In the genomic region with DNA sequence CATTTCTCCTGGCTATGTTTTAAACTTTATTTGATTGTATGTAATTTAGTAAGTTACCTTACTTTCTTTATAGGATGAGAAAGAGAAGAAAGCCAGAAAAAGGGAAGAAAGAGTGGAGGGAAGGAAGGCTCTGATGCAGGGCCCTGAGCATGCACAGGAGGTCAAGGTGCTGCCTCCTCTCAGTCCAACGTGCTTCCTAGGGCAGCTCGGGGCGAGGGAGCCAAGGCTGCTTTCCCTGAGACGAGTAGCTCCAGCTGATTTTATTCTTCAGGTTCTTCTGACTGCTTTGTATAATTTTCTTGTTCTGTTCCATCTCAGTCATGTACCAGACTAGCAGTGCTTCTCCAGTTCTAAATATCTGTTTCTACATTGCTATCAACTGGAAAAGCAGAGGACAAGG, we compare ENCODE assay signal across 22 cellular contexts. TPM values are rescaled to one million over a fixed set of nuclear protein-coding genes. Genes with fewer than 3 reads are reported as not detected.
DNase-seq lines count a peak whose midpoint lies in the region; ATAC-seq and TF ChIP-seq lines count a peak whose summit lies in the region.
"Had no signal": no experiment of that assay in that cellular context is flagged by ENCODE, and none has a peak within 500 bp of the region (broad histone marks: within the 10 kb centered on the region; RNA-seq: fewer than 3 reads in every experiment).

No MANE protein-coding gene starts in this region.

- intact Hi-C loops in posterior vena cava (cut with DNase I): loop anchor here in 1 of 2 donors (5.0 kb wide), 1 partner anchor 90 kb away; no protein-coding TSS in a partner anchor

- TF ChIP-seq CTCF in WERI-Rb-1 (IDR thresholded peaks at IDR 0.05; ENCODE audit: low read depth, low read length) (no peak), fibroblast of lung (conservative IDR thresholded peaks at IDR 0.05 in 1 of 2, IDR thresholded peaks at IDR 0.05 in 1 of 2; ENCODE audit: low read depth in 1 of 2, low read length in 2 of 2) (no peak), suprapubic skin (IDR thresholded peaks at IDR 0.05) (no peak), hepatocyte (IDR thresholded peaks at IDR 0.05; ENCODE audit: poor library complexity) (no peak)

- WGBS in suprapubic skin: 61% methylated on average over 4 of the region's 4 CpGs
- 75% methylated on average over 4 of the region's 4 CpGs for WGBS in hepatocyte (ENCODE audit: low lambda C conversion rate, missing lambda C conversion rate)

- H3K9me3 ChIP-seq in BLaER1 treated with 17β-estradiol and CSF1 and Interleukin-3, amounts not matched to agents 10 nM and 100 nM (replicated peaks in 1 of 11): no peaks in the 10 kb centered on the region
- H3K9me3 ChIP-seq in WERI-Rb-1 (ENCODE audit: severe bottlenecking) (no peaks in the 10 kb centered on the region), fibroblast of lung (ENCODE audit: control insufficient read depth, insufficient read depth, low read depth, low read length) (no peaks in the 10 kb centered on the region), suprapubic skin (no peaks in the 10 kb centered on the region), hepatocyte (ENCODE audit: low read depth) (no peaks in the 10 kb centered on the region)
- H3K9me3 ChIP-seq: BE2C, gastrocnemius medialis, left lung had no signal

- peak overlapping the region in 3 of 11 experiments; percentile 15 to 56 (median 34); a peak in 3 of 22 replicates for H3K27ac ChIP-seq in BLaER1 treated with 17β-estradiol and CSF1 and Interleukin-3, amounts not matched to agents 10 nM and 100 nM
- H3K27ac ChIP-seq in WERI-Rb-1: peak overlapping the region; percentile 93
- H3K27ac ChIP-seq in fibroblast of lung (ENCODE audit: insufficient read depth, low read length): peak overlapping the region; percentile 10
- no peak overlapping the region for H3K27ac ChIP-seq in suprapubic skin
- no peak overlapping the region for H3K27ac ChIP-seq in hepatocyte
- H3K27ac ChIP-seq: gastrocnemius medialis, GM23248, left lung, SJSA1, VCaP had no signal

- H3K9me2 ChIP-seq in hepatocyte (replicated peaks; ENCODE audit: insufficient read depth): no peaks in the 10 kb centered on the region

- ATAC-seq in HG03139 (IDR thresholded peaks at IDR 0.05; ENCODE audit: unreplicated experiment): no peak
- ATAC-seq: gastrocnemius medialis, left lung had no signal

- peak overlapping the region in 5 of 11 experiments; percentile 12 to 63 (median 35); a peak in 7 of 22 replicates for H3K9ac ChIP-seq in BLaER1 treated with 17β-estradiol and CSF1 and Interleukin-3, amounts not matched to agents 10 nM and 100 nM
- no peak overlapping the region for H3K9ac ChIP-seq in fibroblast of lung (ENCODE audit: insufficient read depth, low read length)
- H3K9ac ChIP-seq: GM23248 had no signal

- no peaks in the 10 kb centered on the region for H3K36me3 ChIP-seq in BLaER1 treated with 17β-estradiol and CSF1 and Interleukin-3, amounts not matched to agents 10 nM and 100 nM
- H3K36me3 ChIP-seq in WERI-Rb-1: peaks cover 32% of the 10 kb centered on the region
- H3K36me3 ChIP-seq in fibroblast of lung (ENCODE audit: control insufficient read depth, insufficient read depth, low read length): no peaks in the 10 kb centered on the region
- H3K36me3 ChIP-seq in suprapubic skin: no peaks in the 10 kb centered on the region
- no peaks in the 10 kb centered on the region for H3K36me3 ChIP-seq in hepatocyte (replicated peaks; ENCODE audit: insufficient read depth, low read depth)
- H3K36me3 ChIP-seq: BE2C, gastrocnemius medialis, left lung, SJSA1 had no signal

- peaks cover 0 to 43% (median 0%) of the 10 kb centered on the region in 11 experiments; a peak in 6 of 22 replicates for H3K27me3 ChIP-seq in BLaER1 treated with 17β-estradiol and CSF1 and Interleukin-3, amounts not matched to agents 10 nM and 100 nM
- H3K27me3 ChIP-seq in WERI-Rb-1 (ENCODE audit: insufficient read depth, low read depth, severe bottlenecking) (no peaks in the 10 kb centered on the region), fibroblast of lung (ENCODE audit: control insufficient read depth, insufficient read depth, low read length) (no peaks in the 10 kb centered on the region), suprapubic skin (no peaks in the 10 kb centered on the region), hepatocyte (peaks cover 10% of the 10 kb centered on the region)

- peaks cover 0 to 72% (median 46%) of the 10 kb centered on the region in 11 experiments; a peak in 15 of 22 replicates for H4K20me1 ChIP-seq in BLaER1 treated with 17β-estradiol and CSF1 and Interleukin-3, amounts not matched to agents 10 nM and 100 nM
- H4K20me1 ChIP-seq in fibroblast of lung (ENCODE audit: control insufficient read depth, extremely low read depth, insufficient read depth, low read length): no peaks in the 10 kb centered on the region
- H4K20me1 ChIP-seq in hepatocyte (ENCODE audit: insufficient read depth, poor library complexity, severe bottlenecking): no peaks in the 10 kb centered on the region

- no peak for TF ChIP-seq POLR2A in suprapubic skin (IDR thresholded peaks at IDR 0.05)

- H2AFZ ChIP-seq in fibroblast of lung (ENCODE audit: low read length) (no peak overlapping the region), hepatocyte (no peak overlapping the region)
- H2AFZ ChIP-seq: GM23248 had no signal

- H3K4me1 ChIP-seq in BLaER1 treated with 17β-estradiol and CSF1 and Interleukin-3, amounts not matched to agents 10 nM and 100 nM: peaks cover 28 to 90% (median 86%) of the 10 kb centered on the region in 10 experiments
- H3K4me1 ChIP-seq in fibroblast of lung (ENCODE audit: control insufficient read depth, extremely low read depth, insufficient read depth, low read length): peaks cover 29% of the 10 kb centered on the region
- H3K4me1 ChIP-seq in suprapubic skin: peaks cover 43% of the 10 kb centered on the region
- peaks cover 11% of the 10 kb centered on the region for H3K4me1 ChIP-seq in hepatocyte (ENCODE audit: insufficient read depth)

- peak overlapping the region in 9 of 11 experiments; percentile 88 to 100 (median 95); a peak in 19 of 22 replicates for H3K4me2 ChIP-seq in BLaER1 treated with 17β-estradiol and CSF1 and Interleukin-3, amounts not matched to agents 10 nM and 100 nM
- H3K4me2 ChIP-seq in fibroblast of lung (ENCODE audit: extremely low read depth, insufficient read depth, low read length): peak overlapping the region; percentile 83
- H3K4me2 ChIP-seq in hepatocyte: no peak overlapping the region

- H3K4me3 ChIP-seq in BLaER1 treated with 17β-estradiol and CSF1 and Interleukin-3, amounts not matched to agents 10 nM and 100 nM: peak overlapping the region in 1 of 10 experiments; percentile 8; a peak in 1 of 20 replicates
- peak overlapping the region; percentile 38 for H3K4me3 ChIP-seq in WERI-Rb-1 (ENCODE audit: low read depth, low read length)
- no peak overlapping the region for H3K4me3 ChIP-seq in fibroblast of lung (replicated peaks in 1 of 4; ENCODE audit: control extremely low read depth in 1 of 4, insufficient read depth in 1 of 4, low read depth in 3 of 4, low read length in 4 of 4)
- H3K4me3 ChIP-seq in suprapubic skin: no peak overlapping the region
- H3K4me3 ChIP-seq in hepatocyte: no peak overlapping the region
- H3K4me3 ChIP-seq: gastrocnemius medialis, GM23248, left lung, SJSA1, skin epidermis had no signal

- TF ChIP-seq EP300 in suprapubic skin (IDR thresholded peaks at IDR 0.05): no peak

- no peak for DNase-seq in WERI-Rb-1
- DNase-seq in fibroblast of lung (ENCODE audit: low read depth in 2 of 2): no peak
- DNase-seq in posterior vena cava (ENCODE audit: low spot score): peak; percentile 58
- DNase-seq in suprapubic skin (ENCODE audit: low spot score in 2 of 2): no peak
- DNase-seq in hypothalamus (lab: John Stamatoyannopoulos, UW): no peak
- DNase-seq in hepatocyte (ENCODE audit: low spot score): no peak
- DNase-seq: activated CD4-positive, alpha-beta T cell treated with anti-CD3 and anti-CD28 coated beads, Interleukin-2, amount 10 ng/mL, durations not matched to agents 24 days and 14 days; BE2C; cerebellar nuclear complex; gastrocnemius medialis; GM23248; immature natural killer cell; left lung; NCI-H1436 treated with DMSO at 0.1 percent for 48 hours; NCI-H774; stimulated activated naive CD4-positive, alpha-beta T cell; T-helper 9 cell had no signal

- H3K79me2 ChIP-seq in fibroblast of lung (ENCODE audit: control insufficient read depth, insufficient read depth, low read length): peaks cover 87% of the 10 kb centered on the region
- no peaks in the 10 kb centered on the region for H3K79me2 ChIP-seq in hepatocyte

RNA-seq across cellular contexts. Expression of gene CORO2B, which starts 3.4 kb away (rescaled TPM):
- 15.7 and 25.3 TPM in 2 replicates for total RNA-seq in fibroblast of lung
- 17.5 and 70.2 TPM in 2 replicates for polyA plus RNA-seq in fibroblast of lung
- polyA plus RNA-seq in fibroblast of lung (2012): 22.1 and 70.4 TPM in 2 replicates
- polyA minus RNA-seq in fibroblast of lung (ENCODE audit: low replicate concordance): 58.7 and 208 TPM in 2 replicates
- total RNA-seq in posterior vena cava: 10 to 100 TPM in 1 of 2 donors, 1 to 10 TPM in 1; 7.2 to 11.7 TPM
- total RNA-seq in suprapubic skin: 1 to 10 TPM; 1.3 to 3.3 (median 2.3) TPM
- 1.2 and 2.9 TPM in 2 replicates for total RNA-seq in hepatocyte
- 4.6 and 5.1 TPM in 2 replicates for polyA plus RNA-seq in hepatocyte
- total RNA-seq: SJSA1 had no signal
- polyA plus RNA-seq: immature natural killer cell had no signal

Comparison
In these comparisons a context has a peak if more than half of its experiments do, and no peak if none do; other contexts are left out.
1. H3K27ac ChIP-seq: peak in WERI-Rb-1 (single experiment) and fibroblast of lung (single experiment); none in suprapubic skin (single experiment) and hepatocyte (single experiment).